25 cellular contexts compared by ENCODE assay signal in genomic region chr17:70345061-70345460, GRCh38.
DNase-seq lines count a peak whose midpoint lies in the region; ATAC-seq and TF ChIP-seq lines count a peak whose summit lies in the region.
"Had no signal": no experiment of that assay in that cellular context is flagged by ENCODE, and none has a peak within 500 bp of the region (broad histone marks: within the 10 kb centered on the region; RNA-seq: fewer than 3 reads in every experiment).

No MANE protein-coding gene starts in this region.

- H3K9me3 Mint-ChIP-seq in activated CD4-positive, alpha-beta memory T cell treated with anti-CD3 and anti-CD28 coated beads, Interleukin-2, amount 10 ng/mL, durations not matched to agents 7 days and 5 days = no peaks in the 10 kb centered on the region
- H3K9me3 Mint-ChIP-seq: nephron had no signal

- intact Hi-C loops in lower lobe of right lung (cut with DNase I) = no loop called here
- intact Hi-C loops in left cardiac atrium (cut with DNase I) = no loop called here
- intact Hi-C loops in dorsolateral prefrontal cortex (cut with DNase I) = no loop called here

- peaks cover 7% of the 10 kb centered on the region for H3K4me1 Mint-ChIP-seq in activated CD4-positive, alpha-beta memory T cell treated with anti-CD3 and anti-CD28 coated beads, Interleukin-2, amount 10 ng/mL, durations not matched to agents 7 days and 5 days
- H3K4me1 Mint-ChIP-seq: CD4-positive, CD25-positive, alpha-beta regulatory T cell; nephron had no signal

- H3K4me3 Mint-ChIP-seq in activated CD4-positive, alpha-beta memory T cell treated with anti-CD3 and anti-CD28 coated beads, Interleukin-2, amount 10 ng/mL, durations not matched to agents 7 days and 5 days = no peak overlapping the region
- H3K4me3 Mint-ChIP-seq: CD4-positive, CD25-positive, alpha-beta regulatory T cell; nephron had no signal

- no peaks in the 10 kb centered on the region for H3K36me3 Mint-ChIP-seq in activated CD4-positive, alpha-beta memory T cell treated with anti-CD3 and anti-CD28 coated beads, Interleukin-2, amount 10 ng/mL, durations not matched to agents 7 days and 5 days (ENCODE audit: low read depth)
- H3K36me3 Mint-ChIP-seq: CD4-positive, CD25-positive, alpha-beta regulatory T cell had no signal

- peak overlapping the region; percentile 61 for H3K27ac ChIP-seq in ACC112 (ENCODE audit: low read depth, low read length)
- peak overlapping the region; percentile 44 for H3K27ac ChIP-seq in lower lobe of right lung
- no peak overlapping the region for H3K27ac ChIP-seq in RWPE1
- H3K27ac ChIP-seq in dorsolateral prefrontal cortex = no peak overlapping the region
- H3K27ac ChIP-seq: adrenal gland, brain microvascular endothelial cell, SJSA1 had no signal

- no peak for DNase-seq in lower lobe of right lung
- no peak for DNase-seq in RWPE1 (ENCODE audit: low spot score)
- DNase-seq in activated CD4-positive, alpha-beta memory T cell treated with anti-CD3 and anti-CD28 coated beads, Interleukin-2, amount 10 ng/mL, durations not matched to agents 7 days and 5 days = no peak
- DNase-seq in left cardiac atrium = no peak
- DNase-seq in dorsolateral prefrontal cortex = no peak
- DNase-seq: activated CD4-positive, alpha-beta T cell treated with anti-CD3 and anti-CD28 coated beads for 48 hours; activated effector memory CD4-positive, alpha-beta T cell treated with anti-CD3 and anti-CD28 coated beads, Interleukin-2, amount 50 U/mL, for 16 hours; adrenal gland; brain microvascular endothelial cell; CD4-positive, CD25-positive, alpha-beta regulatory T cell; colonic mucosa; DMS 273 treated with DMSO at 0.1 percent for 48 hours; foreskin melanocyte; midbrain; NCI-H1417; NCI-H2107 had no signal

- H3K27me3 ChIP-seq in ACC112 (ENCODE audit: insufficient read depth, low read length) (no peaks in the 10 kb centered on the region), lower lobe of right lung (ENCODE audit: low read depth) (no peaks in the 10 kb centered on the region), dorsolateral prefrontal cortex (no peaks in the 10 kb centered on the region)
- H3K27me3 ChIP-seq: adrenal gland, brain microvascular endothelial cell, colonic mucosa, SJSA1, tibial nerve had no signal

- H2AFZ ChIP-seq in ACC112 (ENCODE audit: low read length, unreplicated experiment) = peak overlapping the region; percentile 85

- POLR2A ChIA-PET in RWPE1 (lab: Yijun Ruan, JAX; ENCODE audit: low non-redundant PET) = no interaction called here
- POLR2A ChIA-PET in activated CD4-positive, alpha-beta memory T cell treated with anti-CD3 and anti-CD28 coated beads, Interleukin-2, amount 10 ng/mL, durations not matched to agents 7 days and 5 days (lab: Charles Lee) = no interaction called here

- no peaks in the 10 kb centered on the region for H3K79me2 ChIP-seq in ACC112 (ENCODE audit: control insufficient read depth, insufficient read depth, low read length, unreplicated experiment)

- no peak overlapping the region for H3K27ac Mint-ChIP-seq in activated CD4-positive, alpha-beta memory T cell treated with anti-CD3 and anti-CD28 coated beads, Interleukin-2, amount 10 ng/mL, durations not matched to agents 7 days and 5 days
- H3K27ac Mint-ChIP-seq: CD4-positive, CD25-positive, alpha-beta regulatory T cell; nephron; progenitor cell of endocrine pancreas had no signal

- H3K36me3 ChIP-seq in ACC112 (ENCODE audit: insufficient read depth, low read length) (no peaks in the 10 kb centered on the region), lower lobe of right lung (no peaks in the 10 kb centered on the region)
- H3K36me3 ChIP-seq: adrenal gland, brain microvascular endothelial cell, colonic mucosa, SJSA1, tibial nerve had no signal

- H3K4me1 ChIP-seq in ACC112 (ENCODE audit: control insufficient read depth, insufficient read depth, low read length, unreplicated experiment) (peaks cover 13% of the 10 kb centered on the region), lower lobe of right lung (peaks cover 18% of the 10 kb centered on the region)
- H3K4me1 ChIP-seq: adrenal gland, colonic mucosa, SJSA1 had no signal

- no peak for TF ChIP-seq CTCF in lower lobe of right lung (IDR thresholded peaks at IDR 0.05)
- no peak for TF ChIP-seq CTCF in RWPE1 (conservative IDR thresholded peaks at IDR 0.05; ENCODE audit: low read depth)
- no peak for TF ChIP-seq CTCF in dorsolateral prefrontal cortex (IDR thresholded peaks at IDR 0.05 in 54 of 56, conservative IDR thresholded peaks at IDR 0.05 in 2 of 56; ENCODE audit: low read depth in 1 of 56, partially characterized antibody in 56 of 56)

- peak; percentile 51 for ATAC-seq in GM19351 (IDR thresholded peaks at IDR 0.05; ENCODE audit: unreplicated experiment)
- ATAC-seq in SK-N-SH treated with all-trans-retinoic acid at 6 μM for 48 hours = peak; percentile 55; the same call in 2 of the 3 replicates
- ATAC-seq in lower lobe of right lung = peak in 1 of 2 donors; percentile 68
- no peak for ATAC-seq in left cardiac atrium
- ATAC-seq: esophagus mucosa, sciatic nerve had no signal

- H3K4me3 ChIP-seq in ACC112 (ENCODE audit: low read depth, low read length) = peak overlapping the region; percentile 72; the same call in 1 of the 2 replicates
- H3K4me3 ChIP-seq in lower lobe of right lung = no peak overlapping the region
- H3K4me3 ChIP-seq in dorsolateral prefrontal cortex = peak overlapping the region in 12 of 59 donors; percentile 18 to 55 (median 45)

- no peaks in the 10 kb centered on the region for H3K27me3 Mint-ChIP-seq in activated CD4-positive, alpha-beta memory T cell treated with anti-CD3 and anti-CD28 coated beads, Interleukin-2, amount 10 ng/mL, durations not matched to agents 7 days and 5 days
- H3K27me3 Mint-ChIP-seq: CD4-positive, CD25-positive, alpha-beta regulatory T cell; progenitor cell of endocrine pancreas had no signal

- no peaks in the 10 kb centered on the region for H3K9me3 ChIP-seq in lower lobe of right lung
- H3K9me3 ChIP-seq: adrenal gland, colonic mucosa, SJSA1, tibial nerve had no signal

- CTCF ChIA-PET in RWPE1 (lab: Yijun Ruan, JAX) = no interaction called here
- CTCF ChIA-PET in activated CD4-positive, alpha-beta memory T cell treated with anti-CD3 and anti-CD28 coated beads, Interleukin-2, amount 10 ng/mL, durations not matched to agents 7 days and 5 days (lab: Charles Lee) = no interaction called here

TF ChIP-seq in SK-N-SH treated with all-trans-retinoic acid at 6 μM for 48 hours, 23 proteins besides CTCF, POLR2A, EP300 and RAD21 (continues in another document):
- TF ChIP-seq OSR1 (CRISPR knock-in tag; IDR thresholded peaks at IDR 0.05) (no peak), GLIS3 (CRISPR knock-in tag; IDR thresholded peaks at IDR 0.05) (no peak), TOX (CRISPR knock-in tag; IDR thresholded peaks at IDR 0.05; ENCODE audit: borderline replicate concordance) (no peak), CSDC2 (CRISPR knock-in tag; IDR thresholded peaks at IDR 0.05) (no peak), ZFP3 (CRISPR knock-in tag; IDR thresholded peaks at IDR 0.05) (no peak), ISL1 (CRISPR knock-in tag; IDR thresholded peaks at IDR 0.05) (no peak), ARNTL (CRISPR knock-in tag; IDR thresholded peaks at IDR 0.05; ENCODE audit: borderline replicate concordance, low read depth) (no peak), SNAI2 (CRISPR knock-in tag; IDR thresholded peaks at IDR 0.05) (no peak), ZC3H10 (CRISPR knock-in tag; IDR thresholded peaks at IDR 0.05) (no peak), ZFP30 (CRISPR knock-in tag; IDR thresholded peaks at IDR 0.05) (no peak), ESRRG (CRISPR knock-in tag; IDR thresholded peaks at IDR 0.05) (no peak), PPARA (CRISPR knock-in tag; IDR thresholded peaks at IDR 0.05; ENCODE audit: borderline replicate concordance) (no peak), POU6F1 (CRISPR knock-in tag; IDR thresholded peaks at IDR 0.05; ENCODE audit: borderline replicate concordance, low read depth) (no peak), CREB5 (CRISPR knock-in tag; IDR thresholded peaks at IDR 0.05; ENCODE audit: low read depth) (no peak), RARB (CRISPR knock-in tag; IDR thresholded peaks at IDR 0.05) (no peak), ZNF565 (CRISPR knock-in tag; conservative IDR thresholded peaks at IDR 0.05; ENCODE audit: low read depth) (no peak)

Comparison
In these comparisons a context has a peak if more than half of its experiments do, and no peak if none do; other contexts are left out.
1. H3K27ac ChIP-seq: peak in ACC112 (single experiment) and lower lobe of right lung (single experiment); none in RWPE1 (single experiment) and dorsolateral prefrontal cortex (0 of 59).
2. ATAC-seq: peak in GM19351 (single experiment) and SK-N-SH treated with all-trans-retinoic acid at 6 μM for 48 hours (single experiment); none in left cardiac atrium (0 of 2).